Comparison of ENCODE assay signal across 8 cellular contexts in genomic region chr17:16215965-16216316, GRCh38. TPM values are rescaled to one million over a fixed set of nuclear protein-coding genes. Genes with fewer than 3 reads are reported as not detected.
DNase-seq lines count a peak whose midpoint lies in the region; ATAC-seq and TF ChIP-seq lines count a peak whose summit lies in the region.

No MANE protein-coding gene starts in this region.

- no peaks in the 10 kb centered on the region for H3K36me3 ChIP-seq in GM06990 (ENCODE audit: control insufficient read depth, insufficient read depth, low read length)

- no peaks in the 10 kb centered on the region for H3K27me3 ChIP-seq in GM06990 (replicated peaks; ENCODE audit: control insufficient read depth, insufficient read depth, low read length)

- peaks cover 37% of the 10 kb centered on the region for H3K4me1 Mint-ChIP-seq in activated CD4-positive, alpha-beta T cell treated with anti-CD3 and anti-CD28 coated beads, Interleukin-2, amount 10 ng/mL, durations not matched to agents 24 days and 14 days
- peaks cover 38% of the 10 kb centered on the region for H3K4me1 Mint-ChIP-seq in neural crest cell

- DNase-seq in GM06990 (ENCODE audit: extremely low read depth, insufficient read length) = no peak
- DNase-seq in activated CD4-positive, alpha-beta T cell treated with anti-CD3 and anti-CD28 coated beads, Interleukin-2, amount 10 ng/mL, durations not matched to agents 24 days and 14 days = no peak
- DNase-seq in fibroblast of villous mesenchyme (ENCODE audit: low read depth) = peak; percentile 78
- no peak for DNase-seq in neural crest cell (ENCODE audit: low read depth, low spot score)
- DNase-seq in GDM1 (lab: John Stamatoyannopoulos, UW) = no peak
- no peak for DNase-seq in NCI-H187 (lab: John Stamatoyannopoulos, UW)

- TF ChIP-seq CTCF in GM06990 (IDR thresholded peaks at IDR 0.05; ENCODE audit: insufficient read depth, low read length, poor library complexity, severe bottlenecking) (no peak), fibroblast of villous mesenchyme (IDR thresholded peaks at IDR 0.05; ENCODE audit: insufficient read depth, low read depth, low read length) (no peak), neural crest cell (conservative IDR thresholded peaks at IDR 0.05) (no peak)

- H3K9me3 Mint-ChIP-seq in activated CD4-positive, alpha-beta T cell treated with anti-CD3 and anti-CD28 coated beads, Interleukin-2, amount 10 ng/mL, durations not matched to agents 24 days and 14 days = no peaks in the 10 kb centered on the region
- H3K9me3 Mint-ChIP-seq in neural crest cell = no peaks in the 10 kb centered on the region

- no peaks in the 10 kb centered on the region for H3K27me3 Mint-ChIP-seq in activated CD4-positive, alpha-beta T cell treated with anti-CD3 and anti-CD28 coated beads, Interleukin-2, amount 10 ng/mL, durations not matched to agents 24 days and 14 days
- no peaks in the 10 kb centered on the region for H3K27me3 Mint-ChIP-seq in neural crest cell (ENCODE audit: low read depth)

- H3K36me3 Mint-ChIP-seq in activated CD4-positive, alpha-beta T cell treated with anti-CD3 and anti-CD28 coated beads, Interleukin-2, amount 10 ng/mL, durations not matched to agents 24 days and 14 days (ENCODE audit: low read depth) = peaks cover 8% of the 10 kb centered on the region
- H3K36me3 Mint-ChIP-seq in neural crest cell (ENCODE audit: low read depth) = no peaks in the 10 kb centered on the region

- peak overlapping the region; percentile 97 for H3K4me3 Mint-ChIP-seq in activated CD4-positive, alpha-beta T cell treated with anti-CD3 and anti-CD28 coated beads, Interleukin-2, amount 10 ng/mL, durations not matched to agents 24 days and 14 days
- H3K4me3 Mint-ChIP-seq in neural crest cell = peak overlapping the region; percentile 90

- intact Hi-C loops in activated CD4-positive, alpha-beta T cell treated with anti-CD3 and anti-CD28 coated beads, Interleukin-2, amount 10 ng/mL, durations not matched to agents 24 days and 14 days (cut with micrococcal nuclease) = loop anchor here (1.0 to 10.0 kb wide), 8 partner anchors 13 to 369 kb away; partner anchors contain the start of genes CENPV, TRPV2 and UBB

- peak overlapping the region; percentile 87 for H3K27ac Mint-ChIP-seq in activated CD4-positive, alpha-beta T cell treated with anti-CD3 and anti-CD28 coated beads, Interleukin-2, amount 10 ng/mL, durations not matched to agents 24 days and 14 days
- peak overlapping the region; percentile 83 for H3K27ac Mint-ChIP-seq in neural crest cell (ENCODE audit: unreplicated experiment)

- ATAC-seq in HG03378 (IDR thresholded peaks at IDR 0.05; ENCODE audit: unreplicated experiment) (peak; percentile 8), HG02852 (IDR thresholded peaks at IDR 0.05; ENCODE audit: unreplicated experiment) (no peak)

- H3K4me3 ChIP-seq in GM06990 (replicated peaks; ENCODE audit: low read depth, low read length) (peak overlapping the region; percentile 88), fibroblast of villous mesenchyme (ENCODE audit: low read depth, low read length) (peak overlapping the region; percentile 94)

RNA-seq across cellular contexts. Expression of gene NCOR1, which starts 0.6 kb away (rescaled TPM):
- total RNA-seq in activated CD4-positive, alpha-beta T cell treated with anti-CD3 and anti-CD28 coated beads, Interleukin-2, amount 10 ng/mL, durations not matched to agents 24 days and 14 days = 119 and 133 TPM in 2 replicates
- 82.1 and 83.3 TPM in 2 replicates for total RNA-seq in fibroblast of villous mesenchyme
- total RNA-seq in neural crest cell = 129 and 136 TPM in 2 replicates

RNA-seq across cellular contexts. Expression of gene PIGL, which starts 1.1 kb away (rescaled TPM):
- 41.5 and 42.7 TPM in 2 replicates for total RNA-seq in activated CD4-positive, alpha-beta T cell treated with anti-CD3 and anti-CD28 coated beads, Interleukin-2, amount 10 ng/mL, durations not matched to agents 24 days and 14 days
- 14.7 and 19.6 TPM in 2 replicates for total RNA-seq in fibroblast of villous mesenchyme
- total RNA-seq in neural crest cell = 31.1 and 35.3 TPM in 2 replicates
